24 cellular contexts compared by ENCODE assay signal in genomic region chr5:167767775-167768174, GRCh38.
"Had no signal": no experiment of that assay in that cellular context is flagged by ENCODE, and none has a peak within 500 bp of the region (broad histone marks: within the 10 kb centered on the region; RNA-seq: fewer than 3 reads in every experiment).

No MANE protein-coding gene starts in this region.

- H3K27me3 ChIP-seq: brain microvascular endothelial cell, SJSA1 had no signal

- H3K4me3 Mint-ChIP-seq: activated B cell treated with CpG ODN at 0.5 μM for 24 hours; activated CD4-positive, alpha-beta memory T cell treated with anti-CD3 and anti-CD28 coated beads for 36 hours; activated CD4-positive, alpha-beta T cell treated with anti-CD3 and anti-CD28 coated beads, Interleukin-2, amount 10 ng/mL, durations not matched to agents 7 days and 5 days; activated T-cell treated with anti-CD3 and anti-CD28 coated beads, Interleukin-2, amount 50 U/mL, for 4 hours; T-helper 17 cell had no signal

- H3K4me3 ChIP-seq: SJSA1 had no signal

- H3K27ac Mint-ChIP-seq: activated B cell treated with CpG ODN at 0.5 μM for 24 hours; activated CD4-positive, alpha-beta memory T cell treated with anti-CD3 and anti-CD28 coated beads for 36 hours; activated CD4-positive, alpha-beta T cell treated with anti-CD3 and anti-CD28 coated beads, Interleukin-2, amount 10 ng/mL, durations not matched to agents 7 days and 5 days; activated naive CD4-positive, alpha-beta T cell treated with anti-CD3 and anti-CD28 coated beads, Interleukin-2, amount 50 U/mL, for 72 hours; T-helper 17 cell had no signal

- H3K36me3 ChIP-seq: brain microvascular endothelial cell, SJSA1 had no signal

- H3K4me1 Mint-ChIP-seq: activated B cell treated with CpG ODN at 0.5 μM for 24 hours; activated CD4-positive, alpha-beta T cell treated with anti-CD3 and anti-CD28 coated beads, Interleukin-2, amount 10 ng/mL, durations not matched to agents 7 days and 5 days; T-helper 17 cell had no signal

- H3K9me3 ChIP-seq: SJSA1 had no signal

- H3K27ac ChIP-seq: brain microvascular endothelial cell, SJSA1 had no signal

- FAIRE-seq: RCC 7860 had no signal

- DNase-seq: activated B cell treated with CpG ODN at 0.5 μM for 24 hours; activated CD4-positive, alpha-beta memory T cell treated with anti-CD3 and anti-CD28 coated beads for 36 hours; activated CD4-positive, alpha-beta T cell treated with anti-CD3 and anti-CD28 coated beads for 1 hour; activated CD4-positive, alpha-beta T cell treated with anti-CD3 and anti-CD28 coated beads, Interleukin-2, amount 10 ng/mL, durations not matched to agents 7 days and 5 days; activated CD8-positive, alpha-beta memory T cell treated with anti-CD3 and anti-CD28 coated beads for 24 hours; activated effector memory CD4-positive, alpha-beta T cell treated with anti-CD3 and anti-CD28 coated beads, Interleukin-2, amount 50 U/mL, for 16 hours; activated naive CD4-positive, alpha-beta T cell treated with Interleukin-2 at 50 U/mL for 16 hours; activated T-cell treated with anti-CD3 and anti-CD28 coated beads, Interleukin-2, amount 50 U/mL, for 4 hours; amygdala; brain microvascular endothelial cell; Karpas-422; NCI-H1105 treated with DMSO at 0.1 percent for 48 hours; NCI-H1436 treated with DMSO at 0.1 percent for 48 hours; NCI-H187; NCI-H2081 treated with DMSO at 0.1 percent for 48 hours; NCI-H446; NCI-H524; PC-3; SHP77; T-helper 17 cell; T-helper 9 cell had no signal

- H3K27me3 Mint-ChIP-seq: activated B cell treated with CpG ODN at 0.5 μM for 24 hours; activated CD4-positive, alpha-beta memory T cell treated with anti-CD3 and anti-CD28 coated beads for 36 hours; activated CD4-positive, alpha-beta T cell treated with anti-CD3 and anti-CD28 coated beads, Interleukin-2, amount 10 ng/mL, durations not matched to agents 7 days and 5 days had no signal

- H3K36me3 Mint-ChIP-seq: activated CD4-positive, alpha-beta memory T cell treated with anti-CD3 and anti-CD28 coated beads for 36 hours; activated naive CD4-positive, alpha-beta T cell treated with anti-CD3 and anti-CD28 coated beads, Interleukin-2, amount 50 U/mL, for 72 hours had no signal

- H3K9me3 Mint-ChIP-seq: activated B cell treated with CpG ODN at 0.5 μM for 24 hours; activated CD4-positive, alpha-beta memory T cell treated with anti-CD3 and anti-CD28 coated beads for 36 hours; activated CD4-positive, alpha-beta T cell treated with anti-CD3 and anti-CD28 coated beads, Interleukin-2, amount 10 ng/mL, durations not matched to agents 7 days and 5 days; activated naive CD4-positive, alpha-beta T cell treated with anti-CD3 and anti-CD28 coated beads, Interleukin-2, amount 50 U/mL, for 72 hours had no signal

- ATAC-seq: activated naive CD4-positive, alpha-beta T cell treated with anti-CD3 and anti-CD28 coated beads, Interleukin-2, amount 50 U/mL, for 72 hours; activated T-cell treated with anti-CD3 and anti-CD28 coated beads, Interleukin-2, amount 50 U/mL, for 4 hours; PC-3; T-helper 17 cell had no signal
